Comparison of ENCODE assay signal across 1 cellular context in the genomic region with DNA sequence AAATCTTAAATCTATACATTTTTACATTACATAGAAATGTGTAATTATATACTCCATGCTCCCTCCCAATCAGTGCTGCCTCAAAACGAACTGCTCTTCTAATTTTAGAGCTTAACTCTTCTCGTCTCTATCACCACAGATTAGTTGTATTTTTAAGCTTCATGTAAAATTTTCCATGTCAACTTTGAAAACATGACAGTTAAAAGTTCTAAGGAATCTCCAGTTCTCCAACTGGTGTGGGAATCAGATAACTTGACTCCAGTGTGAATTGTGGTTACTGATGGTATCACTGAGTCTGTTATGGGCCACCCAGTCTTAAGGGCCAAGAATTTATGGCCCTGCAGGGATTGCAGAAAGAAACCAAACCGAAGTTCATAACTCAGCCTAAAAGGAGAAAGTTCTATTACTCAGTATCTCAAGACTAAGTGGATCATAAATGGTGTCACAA.
TF ChIP-seq lines count a peak whose summit lies in the region.

No MANE protein-coding gene starts in this region.

TF ChIP-seq in HEK293, 187 proteins besides CTCF, POLR2A, EP300 and RAD21 (continued from another document):
- TF ChIP-seq, protein P1, sequence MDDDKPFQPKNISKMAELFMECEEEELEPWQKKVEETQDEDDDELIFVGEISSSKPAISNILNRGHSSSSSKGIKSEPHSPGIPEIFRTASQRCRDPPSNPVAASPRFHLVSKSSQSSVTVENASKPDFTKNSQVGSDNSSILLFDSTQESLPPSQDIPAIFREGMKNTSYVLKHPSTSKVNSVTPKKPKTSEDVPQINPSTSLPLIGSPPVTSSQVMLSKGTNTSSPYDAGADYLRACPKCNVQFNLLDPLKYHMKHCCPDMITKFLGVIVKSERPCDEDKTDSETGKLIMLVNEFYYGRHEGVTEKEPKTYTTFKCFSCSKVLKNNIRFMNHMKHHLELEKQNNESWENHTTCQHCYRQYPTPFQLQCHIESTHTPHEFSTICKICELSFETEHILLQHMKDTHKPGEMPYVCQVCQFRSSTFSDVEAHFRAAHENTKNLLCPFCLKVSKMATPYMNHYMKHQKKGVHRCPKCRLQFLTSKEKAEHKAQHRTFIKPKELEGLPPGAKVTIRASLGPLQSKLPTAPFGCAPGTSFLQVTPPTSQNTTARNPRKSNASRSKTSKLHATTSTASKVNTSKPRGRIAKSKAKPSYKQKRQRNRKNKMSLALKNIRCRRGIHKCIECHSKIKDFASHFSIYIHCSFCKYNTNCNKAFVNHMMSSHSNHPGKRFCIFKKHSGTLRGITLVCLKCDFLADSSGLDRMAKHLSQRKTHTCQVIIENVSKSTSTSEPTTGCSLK (tag by site-specific recombination; IDR thresholded peaks at IDR 0.05), result no peak
- 0 out of 2 replicates have a peak, but pooled peaks have one; percentile 27 for TF ChIP-seq OVOL3 (tag by site-specific recombination; IDR thresholded peaks at IDR 0.05)
- TF ChIP-seq, protein P2, sequence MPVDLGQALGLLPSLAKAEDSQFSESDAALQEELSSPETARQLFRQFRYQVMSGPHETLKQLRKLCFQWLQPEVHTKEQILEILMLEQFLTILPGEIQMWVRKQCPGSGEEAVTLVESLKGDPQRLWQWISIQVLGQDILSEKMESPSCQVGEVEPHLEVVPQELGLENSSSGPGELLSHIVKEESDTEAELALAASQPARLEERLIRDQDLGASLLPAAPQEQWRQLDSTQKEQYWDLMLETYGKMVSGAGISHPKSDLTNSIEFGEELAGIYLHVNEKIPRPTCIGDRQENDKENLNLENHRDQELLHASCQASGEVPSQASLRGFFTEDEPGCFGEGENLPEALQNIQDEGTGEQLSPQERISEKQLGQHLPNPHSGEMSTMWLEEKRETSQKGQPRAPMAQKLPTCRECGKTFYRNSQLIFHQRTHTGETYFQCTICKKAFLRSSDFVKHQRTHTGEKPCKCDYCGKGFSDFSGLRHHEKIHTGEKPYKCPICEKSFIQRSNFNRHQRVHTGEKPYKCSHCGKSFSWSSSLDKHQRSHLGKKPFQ (tag by site-specific recombination; IDR thresholded peaks at IDR 0.05), result peak; percentile 99
- TF ChIP-seq ZNF366 (tag by site-specific recombination; conservative IDR thresholded peaks at IDR 0.05), result 0 out of 2 replicates have a peak, but pooled peaks have one; percentile 20
- TF ChIP-seq ZXDB (tag by site-specific recombination; IDR thresholded peaks at IDR 0.05), result 0 out of 2 replicates have a peak, but pooled peaks have one; percentile 45
- peak; percentile 55; the same call in 1 of the 2 replicates for TF ChIP-seq ZBTB17 (tag by site-specific recombination; IDR thresholded peaks at IDR 0.05)
- peak; percentile 58 for TF ChIP-seq IKZF3 (tag by site-specific recombination; IDR thresholded peaks at IDR 0.05)
- no peak for TF ChIP-seq ZNF768 (tag by site-specific recombination; IDR thresholded peaks at IDR 0.05)
TF ChIP-seq in HEK293: peak in this region for 13.
